In the genomic region with DNA sequence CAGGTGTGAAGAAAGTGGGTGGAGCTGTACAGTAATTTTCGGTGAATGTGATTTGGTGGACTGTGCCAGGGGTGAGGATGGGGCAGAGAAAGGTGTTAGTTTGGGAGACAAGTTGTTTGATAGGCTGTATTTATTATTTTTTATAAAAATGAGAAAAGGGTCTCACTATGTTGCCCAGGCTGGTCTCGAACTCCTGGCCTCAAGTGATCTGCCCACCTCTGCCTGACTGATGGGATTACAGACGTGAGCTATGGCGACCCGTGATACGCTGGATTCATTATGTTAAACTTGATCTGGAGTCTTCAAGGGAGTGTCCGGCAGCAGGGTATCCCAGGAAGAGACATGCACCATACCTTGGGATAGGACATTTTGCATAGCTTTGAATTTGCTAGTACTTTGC, we compare ENCODE assay signal across 9 cellular contexts. TPM values are rescaled to one million over a fixed set of nuclear protein-coding genes. Genes with fewer than 3 reads are reported as not detected.
DNase-seq lines count a peak whose midpoint lies in the region; ATAC-seq and TF ChIP-seq lines count a peak whose summit lies in the region.
"Had no signal": no experiment of that assay in that cellular context is flagged by ENCODE, and none has a peak within 500 bp of the region (broad histone marks: within the 10 kb centered on the region; RNA-seq: fewer than 3 reads in every experiment).

No MANE protein-coding gene starts in this region.

- no peak for DNase-seq in right cardiac atrium
- no peak for DNase-seq in left cardiac atrium
- DNase-seq in body of pancreas = no peak
- no peak for DNase-seq in stimulated activated CD4-positive, alpha-beta T cell treated with anti-CD3 and anti-CD28 coated beads, Interleukin-4, amount 100 ng/mL, for 4 hours
- no peak for DNase-seq in activated gamma-delta T cell treated with Interleukin-2 at 50 U/mL for 16 hours
- no peak for DNase-seq in SHP77 (lab: John Stamatoyannopoulos, UW)
- DNase-seq: NCI-H2171 treated with DMSO at 0.1 percent for 48 hours had no signal

- WGBS in right cardiac atrium = 87% methylated on average over 7 of the region's 7 CpGs
- 82 to 83% methylated on average over 7 of the region's 7 CpGs for WGBS in body of pancreas, 2 donors

- H3K27ac ChIP-seq in right cardiac atrium (ENCODE audit: low read length) = peak overlapping the region; percentile 88
- H3K27ac ChIP-seq in body of pancreas = peak overlapping the region; percentile 55 to 100 (median 83)
- peak overlapping the region; percentile 25 for H3K27ac ChIP-seq in muscle layer of duodenum (ENCODE audit: low read length)

- no peak for TF ChIP-seq POLR2A in body of pancreas (IDR thresholded peaks at IDR 0.05)

- no peaks in the 10 kb centered on the region for H3K9me3 ChIP-seq in right cardiac atrium (ENCODE audit: control insufficient read depth, low read length)
- no peaks in the 10 kb centered on the region for H3K9me3 ChIP-seq in body of pancreas
- no peaks in the 10 kb centered on the region for H3K9me3 ChIP-seq in muscle layer of duodenum (ENCODE audit: control insufficient read depth in 1 of 2, low read length in 2 of 2)

- ATAC-seq in right cardiac atrium (no peak), left cardiac atrium (no peak), body of pancreas (no peak), GM21526 (IDR thresholded peaks at IDR 0.05; ENCODE audit: low FRiP score, unreplicated experiment) (no peak)

- no peak for TF ChIP-seq CTCF in body of pancreas (IDR thresholded peaks at IDR 0.05)

- no peaks in the 10 kb centered on the region for H3K27me3 ChIP-seq in right cardiac atrium (ENCODE audit: control insufficient read depth, insufficient read depth)
- no peaks in the 10 kb centered on the region for H3K27me3 ChIP-seq in body of pancreas
- H3K27me3 ChIP-seq in muscle layer of duodenum (ENCODE audit: low read depth, low read length) = no peaks in the 10 kb centered on the region

- intact Hi-C loops in right cardiac atrium (cut with DNase I) = loop anchor here in 3 of 4 donors (5.0 to 10.0 kb wide), 3 partner anchors 240 to 407 kb away; partner anchors contain the start of gene COMTD1 (in 1 of the 3)
- intact Hi-C loops in left cardiac atrium (cut with DNase I) = loop anchor here in 1 of 2 donors (10.0 kb wide), 2 partner anchors 233 to 277 kb away; a partner anchor contains a TSS
- intact Hi-C loops in body of pancreas (cut with DNase I) = no loop called here

- peaks cover 5% of the 10 kb centered on the region for H3K4me1 ChIP-seq in right cardiac atrium (ENCODE audit: control insufficient read depth, insufficient read depth, low read length)
- peaks cover 62% of the 10 kb centered on the region for H3K4me1 ChIP-seq in body of pancreas
- H3K4me1 ChIP-seq in muscle layer of duodenum (ENCODE audit: control insufficient read depth in 1 of 2, insufficient read depth in 2 of 2, low read length in 2 of 2) = peaks cover 0 to 21% of the 10 kb centered on the region in 2 donors

- H3K4me3 ChIP-seq in right cardiac atrium (ENCODE audit: low read length) (peak overlapping the region; percentile 75), body of pancreas (peak overlapping the region in 1 of 2 donors; percentile 15), muscle layer of duodenum (ENCODE audit: low read depth in 1 of 2, low read length in 2 of 2) (peak overlapping the region; percentile 60 to 78)

- no peaks in the 10 kb centered on the region for H3K36me3 ChIP-seq in body of pancreas (replicated peaks in 1 of 2; ENCODE audit: insufficient read depth in 1 of 2, low read depth in 2 of 2)
- H3K36me3 ChIP-seq in muscle layer of duodenum (ENCODE audit: control insufficient read depth in 1 of 2, insufficient read depth in 2 of 2, low read length in 2 of 2) = peaks cover 3 to 4% of the 10 kb centered on the region in 2 donors

RNA-seq across cellular contexts. Expression of gene KAT6B, which starts 1.3 kb away (rescaled TPM):
- total RNA-seq in right cardiac atrium = 10 to 100 TPM; 44.1 to 53.0 (median 46.7) TPM
- 11.3 TPM for polyA plus RNA-seq in right cardiac atrium
- 10 to 100 TPM; 25.2 to 37.0 TPM for total RNA-seq in left cardiac atrium
- total RNA-seq in body of pancreas = 10 to 100 TPM; 39.9 to 45.9 TPM

Comparison
In these comparisons a context has a peak if more than half of its experiments do, and no peak if none do; other contexts are left out.
1. H3K27ac ChIP-seq: peak in every context shown above with its lines; median percentile 88 in right cardiac atrium; 83 in body of pancreas; 25 in muscle layer of duodenum.